ENCODE assay signal across 31 cellular contexts in genomic region chr7:152579070-152579469, GRCh38.
"Had no signal": no experiment of that assay in that cellular context is flagged by ENCODE, and none has a peak within 500 bp of the region (broad histone marks: within the 10 kb centered on the region; RNA-seq: fewer than 3 reads in every experiment).

No MANE protein-coding gene starts in this region.

- ATAC-seq: activated T-cell treated with anti-CD3 and anti-CD28 coated beads, Interleukin-2, amount 50 U/mL, for 4 hours had no signal

- H3K36me3 Mint-ChIP-seq: activated CD4-positive, alpha-beta memory T cell treated with anti-CD3 and anti-CD28 coated beads for 36 hours; activated naive CD8-positive, alpha-beta T cell treated with anti-CD3 and anti-CD28 coated beads for 36 hours had no signal

- H3K27ac Mint-ChIP-seq: activated B cell treated with CpG ODN at 0.5 μM for 24 hours; activated CD4-positive, alpha-beta memory T cell treated with anti-CD3 and anti-CD28 coated beads for 36 hours; activated naive CD8-positive, alpha-beta T cell treated with anti-CD3 and anti-CD28 coated beads for 36 hours; activated T-helper 1 cell treated with anti-CD3 and anti-CD28 coated beads, Interleukin-12 subunit alpha, Interleukin-12 subunit beta, Interleukin-2, Interleukin-4 antibody, amounts not matched to agents 30 ng/mL and 10 ng/mL and 1 ng/mL, durations not matched to agents 14 hours and 24 hours and 36 hours had no signal

- DNase-seq: activated B cell treated with CpG ODN at 0.5 μM for 24 hours; activated CD4-positive, alpha-beta memory T cell treated with anti-CD3 and anti-CD28 coated beads for 36 hours; activated CD4-positive, alpha-beta T cell treated with anti-CD3 and anti-CD28 coated beads for 4 hours; activated CD4-positive, alpha-beta T cell treated with anti-CD3 and anti-CD28 coated beads, Interleukin-2, amount 50 U/mL, for 1 hour; activated CD4-positive, CD25-positive, alpha-beta regulatory T cell treated with anti-CD3 and anti-CD28 coated beads, Interleukin-2, amount 50 U/mL, for 72 hours; activated CD8-positive, alpha-beta memory T cell treated with anti-CD3 and anti-CD28 coated beads, Interleukin-2, amount 50 U/mL, for 4 hours; activated naive CD4-positive, alpha-beta T cell; activated naive CD4-positive, alpha-beta T cell treated with anti-CD3 and anti-CD28 coated beads, Interleukin-2, amount 50 U/mL, for 16 hours; activated naive CD8-positive, alpha-beta T cell treated with anti-CD3 and anti-CD28 coated beads for 36 hours; activated T-cell treated with anti-CD3 and anti-CD28 coated beads for 4 hours; activated T-cell treated with anti-CD3 and anti-CD28 coated beads, Interleukin-2, amount 50 U/mL, for 4 hours; amniotic stem cell; aorta; NCI-H1092 treated with DMSO at 0.1 percent for 48 hours; NCI-H1417; NCI-H146; NCI-H187; NCI-H2029 treated with DMSO at 0.1 percent for 48 hours; NCI-H2107; NCI-H2171; NCI-H510A; NCI-H526; PC-9; Right ventricle myocardium superior; SW 1271; T-helper 1 cell; T-helper 2 cell; T-helper 9 cell had no signal

- H3K9me3 Mint-ChIP-seq: activated B cell treated with CpG ODN at 0.5 μM for 24 hours; activated CD4-positive, alpha-beta memory T cell treated with anti-CD3 and anti-CD28 coated beads for 36 hours; activated naive CD8-positive, alpha-beta T cell treated with anti-CD3 and anti-CD28 coated beads for 36 hours; activated T-cell treated with anti-CD3 and anti-CD28 coated beads, Interleukin-2, amount 50 U/mL, for 4 hours; activated T-helper 1 cell treated with anti-CD3 and anti-CD28 coated beads, Interleukin-12 subunit alpha, Interleukin-12 subunit beta, Interleukin-2, Interleukin-4 antibody, amounts not matched to agents 30 ng/mL and 10 ng/mL and 1 ng/mL, durations not matched to agents 14 hours and 24 hours and 36 hours had no signal

- H3K27ac ChIP-seq: cardiac muscle cell, PC-9, VCaP had no signal

- H3K27me3 Mint-ChIP-seq: activated CD4-positive, alpha-beta memory T cell treated with anti-CD3 and anti-CD28 coated beads for 36 hours; activated naive CD8-positive, alpha-beta T cell treated with anti-CD3 and anti-CD28 coated beads for 36 hours had no signal

- H3K36me3 ChIP-seq: cardiac muscle cell had no signal

- H3K4me3 ChIP-seq: cardiac muscle cell, PC-9 had no signal

- H3K4me3 Mint-ChIP-seq: activated B cell treated with CpG ODN at 0.5 μM for 24 hours; activated CD4-positive, alpha-beta memory T cell treated with anti-CD3 and anti-CD28 coated beads for 36 hours; activated naive CD8-positive, alpha-beta T cell treated with anti-CD3 and anti-CD28 coated beads for 36 hours; activated T-cell treated with anti-CD3 and anti-CD28 coated beads, Interleukin-2, amount 50 U/mL, for 4 hours; activated T-helper 1 cell treated with anti-CD3 and anti-CD28 coated beads, Interleukin-12 subunit alpha, Interleukin-12 subunit beta, Interleukin-2, Interleukin-4 antibody, amounts not matched to agents 30 ng/mL and 10 ng/mL and 1 ng/mL, durations not matched to agents 14 hours and 24 hours and 36 hours had no signal

- H3K27me3 ChIP-seq: cardiac muscle cell had no signal

- H3K4me1 Mint-ChIP-seq: activated naive CD8-positive, alpha-beta T cell treated with anti-CD3 and anti-CD28 coated beads for 36 hours had no signal
